In the genomic region with DNA sequence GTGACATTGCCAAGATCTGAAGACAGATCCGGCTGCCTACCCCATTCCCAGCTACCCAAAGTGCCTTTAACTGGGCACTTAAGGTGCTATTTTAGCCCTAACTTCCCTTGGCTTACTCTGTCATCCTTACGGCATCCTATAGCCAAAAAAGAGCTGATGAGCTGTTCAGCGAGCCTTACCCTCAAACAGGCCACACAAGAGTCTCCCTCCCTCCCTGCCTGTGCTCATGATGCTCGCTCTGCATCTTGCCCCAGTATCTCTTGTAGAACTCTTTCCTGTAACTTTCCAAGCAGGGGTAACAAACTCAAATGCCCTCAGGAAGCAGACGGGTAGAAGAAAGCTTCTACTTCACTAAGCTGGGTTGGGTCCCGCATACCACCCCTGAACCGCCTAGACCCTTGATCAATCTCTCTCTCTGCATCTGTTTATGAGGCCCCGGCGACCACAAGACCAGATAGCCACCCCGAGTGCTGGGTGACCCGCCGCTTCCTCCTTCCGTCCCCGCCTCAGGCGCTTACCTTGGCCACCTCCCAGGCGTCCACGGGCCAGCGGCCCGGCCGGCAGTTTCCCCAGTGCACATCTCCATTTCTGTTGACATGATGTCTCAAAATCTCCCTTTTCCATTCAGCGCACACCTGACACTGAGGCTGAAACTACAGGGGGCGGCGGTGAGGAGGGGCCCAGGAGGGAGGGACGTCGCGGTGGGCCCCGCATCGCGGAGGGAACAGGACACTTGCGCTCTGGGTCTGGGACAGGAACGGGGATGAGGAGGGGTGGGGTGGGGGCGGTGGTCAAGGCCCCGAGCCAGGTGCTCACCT, we compare ENCODE assay signal across 1 cellular context.
TF ChIP-seq lines count a peak whose summit lies in the region.

No MANE protein-coding gene starts in this region.

TF ChIP-seq in GM23338, 12 proteins besides CTCF, POLR2A, EP300 and RAD21 (continued from another document):
- TF ChIP-seq ZNF462 (CRISPR knock-in tag; IDR thresholded peaks at IDR 0.05), result no peak
- TF ChIP-seq ZNF114 (CRISPR knock-in tag; IDR thresholded peaks at IDR 0.05), result no peak
- TF ChIP-seq STAT1 (IDR thresholded peaks at IDR 0.05; ENCODE audit: unreplicated experiment), result no peak
- TF ChIP-seq, protein P1, sequence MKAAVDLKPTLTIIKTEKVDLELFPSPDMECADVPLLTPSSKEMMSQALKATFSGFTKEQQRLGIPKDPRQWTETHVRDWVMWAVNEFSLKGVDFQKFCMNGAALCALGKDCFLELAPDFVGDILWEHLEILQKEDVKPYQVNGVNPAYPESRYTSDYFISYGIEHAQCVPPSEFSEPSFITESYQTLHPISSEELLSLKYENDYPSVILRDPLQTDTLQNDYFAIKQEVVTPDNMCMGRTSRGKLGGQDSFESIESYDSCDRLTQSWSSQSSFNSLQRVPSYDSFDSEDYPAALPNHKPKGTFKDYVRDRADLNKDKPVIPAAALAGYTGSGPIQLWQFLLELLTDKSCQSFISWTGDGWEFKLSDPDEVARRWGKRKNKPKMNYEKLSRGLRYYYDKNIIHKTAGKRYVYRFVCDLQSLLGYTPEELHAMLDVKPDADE (IDR thresholded peaks at IDR 0.05), result no peak
- no peak for TF ChIP-seq ZNF331 (CRISPR knock-in tag; IDR thresholded peaks at IDR 0.05; ENCODE audit: low read depth)
- no peak for TF ChIP-seq EZH2phosphoT487 (IDR thresholded peaks at IDR 0.05; ENCODE audit: unreplicated experiment)
